Comparison of ENCODE assay signal across 13 cellular contexts in genomic region chr3:7546219-7546618, GRCh38.
DNase-seq lines count a peak whose midpoint lies in the region; ATAC-seq and TF ChIP-seq lines count a peak whose summit lies in the region.
"Had no signal": no experiment of that assay in that cellular context is flagged by ENCODE, and none has a peak within 500 bp of the region (broad histone marks: within the 10 kb centered on the region; RNA-seq: fewer than 3 reads in every experiment).

No MANE protein-coding gene starts in this region.

- CTCF ChIA-PET in activated CD8-positive, alpha-beta memory T cell treated with anti-CD3 and anti-CD28 coated beads, Interleukin-2, amount 10 ng/mL, durations not matched to agents 7 days and 5 days (lab: Charles Lee), result no interaction called here

- intact Hi-C loops in left cardiac atrium (cut with DNase I) (loop anchor here (5.0 to 10.0 kb wide), 4 partner anchors 259 to 551 kb away; no protein-coding TSS in a partner anchor), Right ventricle myocardium superior (cut with DNase I) (no loop called here), upper lobe of right lung (cut with DNase I) (no loop called here)

- no peak overlapping the region for H3K27ac ChIP-seq in VCaP
- no peak overlapping the region for H3K27ac ChIP-seq in upper lobe of right lung

- no peak overlapping the region for H3K4me3 Mint-ChIP-seq in activated CD8-positive, alpha-beta memory T cell treated with anti-CD3 and anti-CD28 coated beads, Interleukin-2, amount 10 ng/mL, durations not matched to agents 7 days and 5 days
- H3K4me3 Mint-ChIP-seq: CD14-positive monocyte had no signal

- no peaks in the 10 kb centered on the region for H3K36me3 Mint-ChIP-seq in activated CD8-positive, alpha-beta memory T cell treated with anti-CD3 and anti-CD28 coated beads, Interleukin-2, amount 10 ng/mL, durations not matched to agents 7 days and 5 days
- H3K36me3 Mint-ChIP-seq: CD14-positive monocyte had no signal

- peak; percentile 49 to 70 for ATAC-seq in left cardiac atrium
- ATAC-seq in Right ventricle myocardium superior (ENCODE audit: poor library complexity), result no peak
- ATAC-seq in upper lobe of right lung, result no peak
- ATAC-seq in activated CD8-positive, alpha-beta memory T cell treated with anti-CD3 and anti-CD28 coated beads, Interleukin-2, amount 10 ng/mL, durations not matched to agents 7 days and 5 days, result no peak
- ATAC-seq: esophagus mucosa, left lobe of liver had no signal

- no peaks in the 10 kb centered on the region for H3K9me3 ChIP-seq in upper lobe of right lung

- H3K4me3 ChIP-seq in upper lobe of right lung, result no peak overlapping the region

- no peak overlapping the region for H3K27ac Mint-ChIP-seq in activated CD8-positive, alpha-beta memory T cell treated with anti-CD3 and anti-CD28 coated beads, Interleukin-2, amount 10 ng/mL, durations not matched to agents 7 days and 5 days

- H3K4me1 ChIP-seq in upper lobe of right lung, result no peaks in the 10 kb centered on the region

- H3K27me3 ChIP-seq in upper lobe of right lung, result no peaks in the 10 kb centered on the region

- peak; percentile 71 for TF ChIP-seq CTCF in VCaP (conservative IDR thresholded peaks at IDR 0.05)
- peak; percentile 28 for TF ChIP-seq CTCF in upper lobe of right lung (IDR thresholded peaks at IDR 0.05)

- peaks cover 2% of the 10 kb centered on the region for H3K9me3 Mint-ChIP-seq in activated CD8-positive, alpha-beta memory T cell treated with anti-CD3 and anti-CD28 coated beads, Interleukin-2, amount 10 ng/mL, durations not matched to agents 7 days and 5 days (ENCODE audit: low read depth)

- no peaks in the 10 kb centered on the region for H3K27me3 Mint-ChIP-seq in activated CD8-positive, alpha-beta memory T cell treated with anti-CD3 and anti-CD28 coated beads, Interleukin-2, amount 10 ng/mL, durations not matched to agents 7 days and 5 days

- no peaks in the 10 kb centered on the region for H3K36me3 ChIP-seq in upper lobe of right lung

- DNase-seq in left cardiac atrium, result no peak
- DNase-seq in Right ventricle myocardium superior, result no peak
- peak; percentile 36 for DNase-seq in glomerular endothelial cell (ENCODE audit: extremely low read depth, low read depth, low spot score)
- DNase-seq in upper lobe of right lung, result no peak
- DNase-seq in activated CD8-positive, alpha-beta memory T cell treated with anti-CD3 and anti-CD28 coated beads, Interleukin-2, amount 10 ng/mL, durations not matched to agents 7 days and 5 days, result no peak
- no peak for DNase-seq in NCI-H2107 treated with DMSO at 0.1 percent for 48 hours (lab: John Stamatoyannopoulos, UW; ENCODE audit: unreplicated experiment)
- no peak for DNase-seq in midbrain (lab: John Stamatoyannopoulos, UW)
- DNase-seq: NCI-H1092, T-helper 2 cell had no signal

- no peaks in the 10 kb centered on the region for H3K4me1 Mint-ChIP-seq in activated CD8-positive, alpha-beta memory T cell treated with anti-CD3 and anti-CD28 coated beads, Interleukin-2, amount 10 ng/mL, durations not matched to agents 7 days and 5 days
- H3K4me1 Mint-ChIP-seq: CD14-positive monocyte had no signal

Comparison
In these comparisons a context has a peak if more than half of its experiments do, and no peak if none do; other contexts are left out.
1. ATAC-seq: peak in left cardiac atrium (2 of 2); none in Right ventricle myocardium superior (single experiment), upper lobe of right lung (single experiment) and activated CD8-positive, alpha-beta memory T cell treated with anti-CD3 and anti-CD28 coated beads, Interleukin-2, amount 10 ng/mL, durations not matched to agents 7 days and 5 days (single experiment).
2. intact Hi-C loops: an anchor here in left cardiac atrium (5.0 to 10.0 kb wide); none called in Right ventricle myocardium superior and upper lobe of right lung.